In the genomic region with DNA sequence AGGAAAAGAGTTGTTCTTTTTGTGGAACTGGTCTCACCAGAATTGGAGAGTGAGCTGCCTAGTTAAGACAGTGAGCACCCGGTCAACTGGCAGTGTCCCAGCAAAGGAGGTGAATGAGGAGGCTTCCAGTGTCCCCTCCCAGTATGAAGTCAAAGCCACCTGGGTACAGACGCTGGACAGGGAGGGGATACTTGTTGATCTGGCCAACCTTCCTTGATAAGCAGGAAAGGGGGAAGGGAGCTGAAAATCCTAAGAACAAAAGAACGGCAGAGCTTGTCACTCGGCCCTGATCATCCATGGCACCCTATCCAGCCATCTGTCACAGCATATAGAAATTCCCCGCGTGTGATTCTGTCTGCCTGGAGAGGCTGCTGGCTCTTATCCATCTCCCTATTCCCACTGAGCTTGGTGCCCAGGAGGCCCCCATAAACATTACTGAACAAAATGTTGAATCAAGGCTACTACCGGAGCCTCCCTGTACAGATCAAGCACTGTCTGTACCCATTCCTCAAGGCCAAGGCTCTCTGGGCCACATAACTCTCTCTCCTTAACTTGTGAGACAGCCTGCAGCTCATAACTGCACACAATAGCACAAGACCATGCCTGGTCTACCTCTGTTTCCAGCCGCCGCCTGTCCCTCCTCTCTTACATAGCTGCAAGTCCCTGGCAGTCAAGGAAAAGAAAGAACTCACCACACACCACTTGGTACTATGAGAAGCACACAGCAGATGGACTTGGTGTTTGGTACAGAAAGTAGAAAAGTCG, we compare ENCODE assay signal across 10 cellular contexts.
DNase-seq lines count a peak whose midpoint lies in the region; FAIRE-seq and TF ChIP-seq lines count a peak whose summit lies in the region.
"Had no signal": no experiment of that assay in that cellular context is flagged by ENCODE, and none has a peak within 500 bp of the region (broad histone marks: within the 10 kb centered on the region; RNA-seq: fewer than 3 reads in every experiment).

No MANE protein-coding gene starts in this region.

- H3K4me1 ChIP-seq in hepatocyte (ENCODE audit: insufficient read depth): peaks cover 37% of the 10 kb centered on the region
- peaks cover 2 to 21% of the 10 kb centered on the region in 2 donors for H3K4me1 ChIP-seq in small intestine (ENCODE audit: control insufficient read depth in 2 of 2, insufficient read depth in 1 of 2, low read depth in 1 of 2, low read length in 1 of 2)

- DNase-seq in NCI-H345 (lab: John Stamatoyannopoulos, UW): peak; percentile 31
- DNase-seq in NCI-H345 treated with DMSO at 0.1 percent for 48 hours (lab: John Stamatoyannopoulos, UW; ENCODE audit: unreplicated experiment): no peak
- peak; percentile 98 for DNase-seq in NCI-H82 (lab: John Stamatoyannopoulos, UW)
- DNase-seq in hepatocyte (ENCODE audit: low spot score): no peak
- peak; percentile 56 for DNase-seq in small intestine
- DNase-seq in DMS114 treated with DMSO at 0.1 percent for 48 hours (lab: John Stamatoyannopoulos, UW; ENCODE audit: unreplicated experiment): no peak
- DNase-seq in kidney tubule cell (ENCODE audit: low spot score): no peak
- no peak for DNase-seq in MG63
- DNase-seq: Kasumi-1 had no signal

- H3K27me3 ChIP-seq in hepatocyte (no peaks in the 10 kb centered on the region), small intestine (ENCODE audit: control insufficient read depth in 2 of 2, insufficient read depth in 2 of 2, low read length in 2 of 2) (no peaks in the 10 kb centered on the region), MG63 (no peaks in the 10 kb centered on the region)

- no peak for TF ChIP-seq CTCF in hepatocyte (IDR thresholded peaks at IDR 0.05; ENCODE audit: poor library complexity)

- no peak for FAIRE-seq in small intestine (lab: Jason Lieb, UNC)
- FAIRE-seq: keratinocyte had no signal

- no peak overlapping the region for H2AFZ ChIP-seq in hepatocyte

- peaks cover 40% of the 10 kb centered on the region for H4K20me1 ChIP-seq in hepatocyte (ENCODE audit: insufficient read depth, poor library complexity, severe bottlenecking)

- peak overlapping the region; percentile 43 for H3K27ac ChIP-seq in hepatocyte
- H3K27ac ChIP-seq in small intestine (ENCODE audit: low read depth in 1 of 2, low read length in 1 of 2): peak overlapping the region in 1 of 2 donors; percentile 59

- no peak overlapping the region for H3K4me2 ChIP-seq in hepatocyte

- H3K36me3 ChIP-seq in hepatocyte (replicated peaks; ENCODE audit: insufficient read depth, low read depth): no peaks in the 10 kb centered on the region
- no peaks in the 10 kb centered on the region for H3K36me3 ChIP-seq in small intestine (ENCODE audit: control insufficient read depth in 2 of 2, insufficient read depth in 2 of 2, low read length in 2 of 2)
- no peaks in the 10 kb centered on the region for H3K36me3 ChIP-seq in MG63

- H3K9me2 ChIP-seq in hepatocyte (replicated peaks; ENCODE audit: insufficient read depth): no peaks in the 10 kb centered on the region

- WGBS in hepatocyte (ENCODE audit: low lambda C conversion rate, missing lambda C conversion rate): 74% methylated on average over 10 of the region's 10 CpGs
- 40 to 57% (median 51%) methylated on average over 10 of the region's 10 CpGs for WGBS in small intestine, 3 donors

- peaks cover 97% of the 10 kb centered on the region for H3K79me2 ChIP-seq in hepatocyte

- H3K4me3 ChIP-seq in hepatocyte: no peak overlapping the region
- no peak overlapping the region for H3K4me3 ChIP-seq in small intestine (ENCODE audit: low read depth in 1 of 2, low read length in 2 of 2)
- H3K4me3 ChIP-seq in MG63: no peak overlapping the region

- H3K9me3 ChIP-seq in hepatocyte (ENCODE audit: low read depth) (no peaks in the 10 kb centered on the region), small intestine (ENCODE audit: control insufficient read depth, low read depth) (no peaks in the 10 kb centered on the region), MG63 (no peaks in the 10 kb centered on the region)

Comparison
In these comparisons a context has a peak if more than half of its experiments do, and no peak if none do; other contexts are left out.
1. DNase-seq: peak in NCI-H345 (single experiment), NCI-H82 (single experiment) and small intestine (single experiment); none in NCI-H345 treated with DMSO at 0.1 percent for 48 hours (single experiment), hepatocyte (single experiment), DMS114 treated with DMSO at 0.1 percent for 48 hours (single experiment), kidney tubule cell (single experiment) and MG63 (single experiment).